8 cellular contexts compared by ENCODE assay signal in genomic region chr3:48439820-48440589, GRCh38. TPM values are rescaled to one million over a fixed set of nuclear protein-coding genes. Genes with fewer than 3 reads are reported as not detected.
DNase-seq lines count a peak whose midpoint lies in the region; ATAC-seq and TF ChIP-seq lines count a peak whose summit lies in the region.

A gene with protein sequence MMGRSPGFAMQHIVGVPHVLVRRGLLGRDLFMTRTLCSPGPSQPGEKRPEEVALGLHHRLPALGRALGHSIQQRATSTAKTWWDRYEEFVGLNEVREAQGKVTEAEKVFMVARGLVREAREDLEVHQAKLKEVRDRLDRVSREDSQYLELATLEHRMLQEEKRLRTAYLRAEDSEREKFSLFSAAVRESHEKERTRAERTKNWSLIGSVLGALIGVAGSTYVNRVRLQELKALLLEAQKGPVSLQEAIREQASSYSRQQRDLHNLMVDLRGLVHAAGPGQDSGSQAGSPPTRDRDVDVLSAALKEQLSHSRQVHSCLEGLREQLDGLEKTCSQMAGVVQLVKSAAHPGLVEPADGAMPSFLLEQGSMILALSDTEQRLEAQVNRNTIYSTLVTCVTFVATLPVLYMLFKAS (minus strand): TSS chr3:48440119. CDS start chr3:48435128, 4,991 bp downstream.
Gene TMA7 (plus strand): TSS chr3:48440257. CDS start chr3:48440297, 40 bp downstream.

- H3K36me3 Mint-ChIP-seq in activated CD4-positive, alpha-beta T cell treated with anti-CD3 and anti-CD28 coated beads, Interleukin-2, amount 10 ng/mL, durations not matched to agents 24 days and 14 days (ENCODE audit: low read depth): peaks cover 43% of the 10 kb centered on the region

- DNase-seq in NCI-H526 treated with DMSO at 0.1 percent for 48 hours (lab: John Stamatoyannopoulos, UW) (peak; percentile 96), colonic mucosa (peak; percentile 99), kidney tubule cell (ENCODE audit: low spot score) (peak; percentile 98)
- DNase-seq in activated CD4-positive, alpha-beta T cell treated with anti-CD3 and anti-CD28 coated beads, Interleukin-2, amount 10 ng/mL, durations not matched to agents 24 days and 14 days: peak; percentile 100
- DNase-seq in stimulated activated CD4-positive, alpha-beta T cell treated with anti-CD3 and anti-CD28 coated beads, Interleukin-1b, Interleukin-23, amount 100 ng/mL, for 24 hours (ENCODE audit: low read depth in 4 of 4, low spot score in 1 of 4): peak; percentile 94 to 98 (median 97)

- H3K4me3 Mint-ChIP-seq in activated CD4-positive, alpha-beta T cell treated with anti-CD3 and anti-CD28 coated beads, Interleukin-2, amount 10 ng/mL, durations not matched to agents 24 days and 14 days: peak within 1 kb of the TSS; percentile 96

- H3K36me3 ChIP-seq in BLaER1: peaks cover 35% of the 10 kb centered on the region
- H3K36me3 ChIP-seq in colonic mucosa: no peaks in the 10 kb centered on the region

- H3K9me3 Mint-ChIP-seq in activated CD4-positive, alpha-beta T cell treated with anti-CD3 and anti-CD28 coated beads, Interleukin-2, amount 10 ng/mL, durations not matched to agents 24 days and 14 days: no peaks in the 10 kb centered on the region

- H3K27me3 ChIP-seq in BLaER1 (no peaks in the 10 kb centered on the region), colonic mucosa (no peaks in the 10 kb centered on the region)

- H3K9ac ChIP-seq in BLaER1: peak within 1 kb of the TSS; percentile 92
- H3K9ac ChIP-seq in colonic mucosa (ENCODE audit: low read depth in 2 of 2, low read length in 2 of 2): peak within 1 kb of the TSS; percentile 93 to 94

- H3K27ac Mint-ChIP-seq in activated CD4-positive, alpha-beta T cell treated with anti-CD3 and anti-CD28 coated beads, Interleukin-2, amount 10 ng/mL, durations not matched to agents 24 days and 14 days: peak within 1 kb of the TSS; percentile 92

- H4K20me1 ChIP-seq in BLaER1: peaks cover 37% of the 10 kb centered on the region

- ATAC-seq in GM19324 (IDR thresholded peaks at IDR 0.05; ENCODE audit: low FRiP score, unreplicated experiment) (peak; percentile 98), HG03469 (IDR thresholded peaks at IDR 0.05; ENCODE audit: unreplicated experiment) (peak; percentile 86)

- H3K9me3 ChIP-seq in BLaER1 (no peaks in the 10 kb centered on the region), colonic mucosa (no peaks in the 10 kb centered on the region)

- peak within 1 kb of the TSS; percentile 85 for H3K4me2 ChIP-seq in BLaER1

- H3K4me1 ChIP-seq in BLaER1 (peaks cover 41% of the 10 kb centered on the region), colonic mucosa (peaks cover 8% of the 10 kb centered on the region)

- no peaks in the 10 kb centered on the region for H3K27me3 Mint-ChIP-seq in activated CD4-positive, alpha-beta T cell treated with anti-CD3 and anti-CD28 coated beads, Interleukin-2, amount 10 ng/mL, durations not matched to agents 24 days and 14 days

- H3K4me1 Mint-ChIP-seq in activated CD4-positive, alpha-beta T cell treated with anti-CD3 and anti-CD28 coated beads, Interleukin-2, amount 10 ng/mL, durations not matched to agents 24 days and 14 days: peaks cover 20% of the 10 kb centered on the region

- H3K4me3 ChIP-seq in BLaER1 (peak within 1 kb of the TSS; percentile 92), colonic mucosa (peak within 1 kb of the TSS; percentile 77)

- TF ChIP-seq CTCF in colonic mucosa (IDR thresholded peaks at IDR 0.05): no peak

- intact Hi-C loops in activated CD4-positive, alpha-beta T cell treated with anti-CD3 and anti-CD28 coated beads, Interleukin-2, amount 10 ng/mL, durations not matched to agents 24 days and 14 days (cut with micrococcal nuclease): loop anchor here (1.0 to 2.0 kb wide), 4 partner anchors 32 to 251 kb away; partner anchors contain the start of genes CDC25A and PFKFB4
- intact Hi-C loops in colonic mucosa (cut with DNase I): loop anchor here (5.0 kb wide), 1 partner anchor 248 kb away; no protein-coding TSS in a partner anchor

- H3K27ac ChIP-seq in BLaER1 (peak within 1 kb of the TSS; percentile 90), colonic mucosa (peak within 1 kb of the TSS; percentile 83)

RNA-seq across cellular contexts. Expression of the first gene that starts in this region (rescaled TPM):
- total RNA-seq in activated CD4-positive, alpha-beta T cell treated with anti-CD3 and anti-CD28 coated beads, Interleukin-2, amount 10 ng/mL, durations not matched to agents 24 days and 14 days: 24.4 and 25.9 TPM in 2 replicates
- 10 to 100 TPM; 11.8 to 21.5 TPM for total RNA-seq in colonic mucosa

RNA-seq across cellular contexts. Expression of gene TMA7, which starts in this region (rescaled TPM):
- 272 and 275 TPM in 2 replicates for total RNA-seq in activated CD4-positive, alpha-beta T cell treated with anti-CD3 and anti-CD28 coated beads, Interleukin-2, amount 10 ng/mL, durations not matched to agents 24 days and 14 days
- total RNA-seq in colonic mucosa: 100 to 1,000 TPM; 185 to 259 TPM

Comparison
In these comparisons a context has a peak if more than half of its experiments do, and no peak if none do; other contexts are left out.
1. Peak in every context shown above with its lines: DNase-seq, ATAC-seq, H3K4me3 ChIP-seq and H3K27ac ChIP-seq.